Comparison of ENCODE assay signal across 8 cellular contexts in the genomic region with DNA sequence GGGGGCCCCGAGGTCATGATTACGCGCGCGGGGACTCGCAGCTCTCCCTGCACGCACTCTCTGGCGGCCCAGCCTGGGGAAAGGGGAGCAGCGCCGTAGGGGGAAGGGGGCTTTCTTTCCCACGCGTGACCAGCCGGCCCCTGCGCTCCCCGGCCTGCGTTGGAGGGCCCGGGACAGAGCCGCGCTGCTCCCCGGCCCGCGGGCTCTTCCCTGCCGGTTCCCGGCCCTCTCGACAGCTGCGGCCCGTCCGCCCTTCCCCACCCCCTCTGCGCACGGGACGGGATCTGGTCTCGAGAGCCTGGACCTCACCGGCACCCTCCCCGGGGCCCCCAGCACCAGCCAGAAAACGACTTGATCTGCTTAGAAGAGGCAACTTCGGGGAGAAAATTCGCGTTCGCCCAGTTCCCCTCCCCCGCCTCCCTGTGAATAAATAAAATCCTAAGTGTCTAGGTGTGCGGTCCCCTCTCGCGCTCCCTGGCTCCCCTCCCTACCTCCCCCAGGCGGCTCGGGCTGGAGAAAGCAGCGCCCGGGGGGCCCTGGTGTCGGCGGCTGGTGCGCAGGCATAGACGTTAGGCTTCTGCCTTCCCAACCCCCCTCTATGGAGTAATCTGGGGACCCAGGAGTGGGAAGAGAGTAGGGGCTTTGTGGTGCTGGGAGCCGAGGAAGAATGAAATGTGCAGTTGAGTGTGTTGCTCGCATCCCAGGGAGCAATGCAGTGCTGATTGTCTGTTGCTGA. TPM values are rescaled to one million over a fixed set of nuclear protein-coding genes. Genes with fewer than 3 reads are reported as not detected.
A peak's percentile ranks its signal among the peaks of the same experiment; 100 is the strongest.
DNase-seq lines count a peak whose midpoint lies in the region; ATAC-seq, FAIRE-seq and TF ChIP-seq lines count a peak whose summit lies in the region.

No MANE protein-coding gene starts in this region.

- H3K27me3 ChIP-seq in brain microvascular endothelial cell (replicated peaks) (no peaks in the 10 kb centered on the region), iPS-18a (ENCODE audit: control insufficient read depth, insufficient read depth, low read length) (no peaks in the 10 kb centered on the region), skeletal muscle tissue (ENCODE audit: control insufficient read depth in 3 of 3, insufficient read depth in 3 of 3, low read length in 3 of 3) (no peaks in the 10 kb centered on the region)

- CTCF ChIA-PET in A549 (lab: Yijun Ruan, JAX) = interaction anchor here (0.6 to 1.4 kb wide), 3 partner anchors 11 to 391 kb away, joined by 3 to 4 read pairs (median 3); no protein-coding TSS in a partner anchor

- POLR2A ChIA-PET in A549 (lab: Yijun Ruan, JAX) = interaction anchor here (0.9 to 1.0 kb wide), 3 partner anchors 42 to 391 kb away, joined by 3 to 5 read pairs (median 5); no protein-coding TSS in a partner anchor

- H3K4me3 ChIP-seq in A549 (peak overlapping the region; percentile 72), brain microvascular endothelial cell (ENCODE audit: low read depth, low read length) (peak overlapping the region; percentile 89), iPS-18a (ENCODE audit: low read length) (peak overlapping the region; percentile 80), skeletal muscle tissue (ENCODE audit: low read length in 3 of 3) (peak overlapping the region; percentile 84 to 93 (median 88))

- H3K9ac ChIP-seq in iPS-18a (ENCODE audit: low read length) (peak overlapping the region; percentile 89), skeletal muscle tissue (ENCODE audit: low read depth in 1 of 3, low read length in 3 of 3) (peak overlapping the region; percentile 83 to 90 (median 86))

- no peak for TF ChIP-seq POLR2A in A549 (IDR thresholded peaks at IDR 0.05; ENCODE audit: low read length)

- WGBS in A549 (ENCODE audit: missing lambda C conversion rate) = 2% methylated on average over 21 of the region's 53 CpGs

- H3K27ac ChIP-seq in A549 = peak overlapping the region; percentile 93 to 99
- peak overlapping the region; percentile 83 for H3K27ac ChIP-seq in brain microvascular endothelial cell
- peak overlapping the region; percentile 20 for H3K27ac ChIP-seq in iPS-18a (ENCODE audit: low read length)
- peak overlapping the region; percentile 93 for H3K27ac ChIP-seq in skeletal muscle tissue (ENCODE audit: low read depth, low read length)

- DNase-seq in A549 (ENCODE audit: low read depth in 1 of 2, low spot score in 1 of 2) (peak; percentile 63 to 82), KBM-7 (peak; percentile 20), brain microvascular endothelial cell (peak; percentile 18), activated gamma-delta T cell (lab: John Stamatoyannopoulos, UW) (no peak), NCI-H2107 treated with DMSO at 0.1 percent for 48 hours (lab: John Stamatoyannopoulos, UW; ENCODE audit: unreplicated experiment) (no peak), cortex of kidney (lab: John Stamatoyannopoulos, UW) (no peak)

- peak; percentile 22 to 44; a peak in 4 of 5 replicates for TF ChIP-seq RAD21 in A549 (conservative IDR thresholded peaks at IDR 0.05 in 1 of 2, IDR thresholded peaks at IDR 0.05 in 1 of 2)

- no peak for TF ChIP-seq EP300 in A549 (IDR thresholded peaks at IDR 0.05)

- TF ChIP-seq CTCF in A549 (IDR thresholded peaks at IDR 0.05) = no peak; the same call in 2 of the 3 replicates
- TF ChIP-seq CTCF in brain microvascular endothelial cell (IDR thresholded peaks at IDR 0.05; ENCODE audit: low read depth, low read length, missing control alignments) = peak; percentile 70

- in situ Hi-C loops in KBM-7 (cut with MboI; ENCODE audit: low pct_unique_long_range_greater_than_20kb, low sequenced_read_pairs) = no loop called here
- in situ Hi-C loops in brain microvascular endothelial cell (cut with HindIII; ENCODE audit: low pct_ligation_motif_present, low sequenced_read_pairs) = no loop called here

- H3K36me3 ChIP-seq in brain microvascular endothelial cell (replicated peaks) = no peaks in the 10 kb centered on the region
- no peaks in the 10 kb centered on the region for H3K36me3 ChIP-seq in iPS-18a (ENCODE audit: control insufficient read depth, low read depth, low read length)
- no peaks in the 10 kb centered on the region for H3K36me3 ChIP-seq in skeletal muscle tissue (ENCODE audit: control insufficient read depth in 3 of 3, insufficient read depth in 3 of 3, low read length in 3 of 3)

- H3K4me2 ChIP-seq in A549 = peak overlapping the region; percentile 88

- peaks cover 34% of the 10 kb centered on the region for H3K4me1 ChIP-seq in A549
- H3K4me1 ChIP-seq in iPS-18a (ENCODE audit: control insufficient read depth, low read depth, low read length) = peaks cover 31% of the 10 kb centered on the region
- peaks cover 0 to 4% (median 0%) of the 10 kb centered on the region in 3 donors for H3K4me1 ChIP-seq in skeletal muscle tissue (ENCODE audit: control insufficient read depth in 3 of 3, insufficient read depth in 3 of 3, low read length in 3 of 3)

- peak; percentile 88 for ATAC-seq in A549

- no peak for FAIRE-seq in A549 (lab: Jason Lieb, UNC)

- H3K9me3 ChIP-seq in A549 (no peaks in the 10 kb centered on the region), iPS-18a (ENCODE audit: control insufficient read depth, low read depth, low read length) (no peaks in the 10 kb centered on the region), skeletal muscle tissue (ENCODE audit: control insufficient read depth in 3 of 3, low read length in 3 of 3) (no peaks in the 10 kb centered on the region)

TF ChIP-seq in A549, 52 proteins besides CTCF, POLR2A, EP300 and RAD21:
- 0 out of 2 replicates have a peak, but pooled peaks have one; percentile 17 for TF ChIP-seq TFCP2L1 (CRISPR knock-in tag; IDR thresholded peaks at IDR 0.05)
- TF ChIP-seq CHD4 (IDR thresholded peaks at IDR 0.05; ENCODE audit: borderline replicate concordance) = no peak
- TF ChIP-seq HDAC2 (IDR thresholded peaks at IDR 0.05) = no peak
- TF ChIP-seq, protein P1, sequence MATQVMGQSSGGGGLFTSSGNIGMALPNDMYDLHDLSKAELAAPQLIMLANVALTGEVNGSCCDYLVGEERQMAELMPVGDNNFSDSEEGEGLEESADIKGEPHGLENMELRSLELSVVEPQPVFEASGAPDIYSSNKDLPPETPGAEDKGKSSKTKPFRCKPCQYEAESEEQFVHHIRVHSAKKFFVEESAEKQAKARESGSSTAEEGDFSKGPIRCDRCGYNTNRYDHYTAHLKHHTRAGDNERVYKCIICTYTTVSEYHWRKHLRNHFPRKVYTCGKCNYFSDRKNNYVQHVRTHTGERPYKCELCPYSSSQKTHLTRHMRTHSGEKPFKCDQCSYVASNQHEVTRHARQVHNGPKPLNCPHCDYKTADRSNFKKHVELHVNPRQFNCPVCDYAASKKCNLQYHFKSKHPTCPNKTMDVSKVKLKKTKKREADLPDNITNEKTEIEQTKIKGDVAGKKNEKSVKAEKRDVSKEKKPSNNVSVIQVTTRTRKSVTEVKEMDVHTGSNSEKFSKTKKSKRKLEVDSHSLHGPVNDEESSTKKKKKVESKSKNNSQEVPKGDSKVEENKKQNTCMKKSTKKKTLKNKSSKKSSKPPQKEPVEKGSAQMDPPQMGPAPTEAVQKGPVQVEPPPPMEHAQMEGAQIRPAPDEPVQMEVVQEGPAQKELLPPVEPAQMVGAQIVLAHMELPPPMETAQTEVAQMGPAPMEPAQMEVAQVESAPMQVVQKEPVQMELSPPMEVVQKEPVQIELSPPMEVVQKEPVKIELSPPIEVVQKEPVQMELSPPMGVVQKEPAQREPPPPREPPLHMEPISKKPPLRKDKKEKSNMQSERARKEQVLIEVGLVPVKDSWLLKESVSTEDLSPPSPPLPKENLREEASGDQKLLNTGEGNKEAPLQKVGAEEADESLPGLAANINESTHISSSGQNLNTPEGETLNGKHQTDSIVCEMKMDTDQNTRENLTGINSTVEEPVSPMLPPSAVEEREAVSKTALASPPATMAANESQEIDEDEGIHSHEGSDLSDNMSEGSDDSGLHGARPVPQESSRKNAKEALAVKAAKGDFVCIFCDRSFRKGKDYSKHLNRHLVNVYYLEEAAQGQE (IDR thresholded peaks at IDR 0.05) = 0 out of 2 replicates have a peak, but pooled peaks have one; percentile 12
- TF ChIP-seq JUNB (IDR thresholded peaks at IDR 0.05) = no peak
- no peak for TF ChIP-seq KDM1A (IDR thresholded peaks at IDR 0.05; ENCODE audit: low read depth)
- TF ChIP-seq ESRRA (IDR thresholded peaks at IDR 0.05; ENCODE audit: borderline replicate concordance, low read length) = no peak
- TF ChIP-seq GATA3 (IDR thresholded peaks at IDR 0.05; ENCODE audit: borderline replicate concordance) = no peak
- TF ChIP-seq SMC3 (IDR thresholded peaks at IDR 0.05) = peak; percentile 58; the same call in 2 of the 3 replicates
- peak; percentile 28; the same call in 1 of the 2 replicates for TF ChIP-seq PHF8 (IDR thresholded peaks at IDR 0.05; ENCODE audit: borderline replicate concordance, low read depth)
- TF ChIP-seq, protein P2, sequence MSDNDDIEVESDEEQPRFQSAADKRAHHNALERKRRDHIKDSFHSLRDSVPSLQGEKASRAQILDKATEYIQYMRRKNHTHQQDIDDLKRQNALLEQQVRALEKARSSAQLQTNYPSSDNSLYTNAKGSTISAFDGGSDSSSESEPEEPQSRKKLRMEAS (IDR thresholded peaks at IDR 0.05) = peak; percentile 30; the same call in 1 of the 2 replicates

RNA-seq across cellular contexts. Expression of a gene that starts 0.8 kb away (rescaled TPM):
- polyA plus RNA-seq in A549 (2011; rRNA removed) (3.8 and 5.9 TPM in 2 replicates), A549 (2017; fragmentation: RNase III; extraction: RNeasy Plus Mini Kit Qiagen cat#74134 plus additional on column Dnase treatment) (1.8 to 1.9 TPM (median 1.9 TPM) in 3 replicates)
- 0.73 and 0.75 TPM in 2 replicates for polyA plus RNA-seq in A549 (2012; cell fraction: cytosol; rRNA removed)
- 1.4 and 2.2 TPM in 2 replicates for polyA plus RNA-seq in A549 (2012; cell fraction: nucleus; rRNA removed)
- 5.1 and 6.2 TPM in 2 replicates for polyA minus RNA-seq in A549 (2011; rRNA and poly(A)+ RNA removed)
- 1.0 TPM for total RNA-seq in skeletal muscle tissue

Comparison
In these comparisons a context has a peak if more than half of its experiments do, and no peak if none do; other contexts are left out.
1. DNase-seq: peak in A549 (2 of 2), KBM-7 (single experiment) and brain microvascular endothelial cell (single experiment); none in activated gamma-delta T cell (single experiment), NCI-H2107 treated with DMSO at 0.1 percent for 48 hours (single experiment) and cortex of kidney (single experiment).
2. H3K27ac ChIP-seq: peak in every context shown above with its lines; median percentile 96 in A549; 93 in skeletal muscle tissue; 83 in brain microvascular endothelial cell; 20 in iPS-18a.
3. Peak in every context shown above with its lines, with median percentiles within 50 percentile points of each other: H3K4me3 ChIP-seq.